11 cellular contexts compared by ENCODE assay signal in genomic region chr1:151990856-151991198, GRCh38. TPM values are rescaled to one million over a fixed set of nuclear protein-coding genes. Genes with fewer than 3 reads are reported as not detected.
A peak's percentile ranks its signal among the peaks of the same experiment; 100 is the strongest.
DNase-seq lines count a peak whose midpoint lies in the region; TF ChIP-seq lines count a peak whose summit lies in the region.
"Had no signal": no experiment of that assay in that cellular context is flagged by ENCODE, and none has a peak within 500 bp of the region (broad histone marks: within the 10 kb centered on the region; RNA-seq: fewer than 3 reads in every experiment).

No MANE protein-coding gene starts in this region.

- TF ChIP-seq POLR2A in sigmoid colon (IDR thresholded peaks at IDR 0.05) = no peak

- peak overlapping the region; percentile 81 to 98 (median 87) for H3K27ac ChIP-seq in sigmoid colon
- H3K27ac ChIP-seq: HL-60 had no signal

- no peak for TF ChIP-seq EP300 in sigmoid colon (IDR thresholded peaks at IDR 0.05)

- peak overlapping the region; percentile 97 for H3K4me3 ChIP-seq in epithelial cell of esophagus (ENCODE audit: low read length)
- no peak overlapping the region for H3K4me3 ChIP-seq in sigmoid colon

- H3K36me3 ChIP-seq in sigmoid colon = peaks cover 0 to 2% (median under 1%) of the 10 kb centered on the region in 4 donors

- peaks cover 0 to 74% (median 65%) of the 10 kb centered on the region in 4 donors for H3K4me1 ChIP-seq in sigmoid colon

- TF ChIP-seq CTCF in epithelial cell of esophagus (IDR thresholded peaks at IDR 0.05; ENCODE audit: insufficient read depth, low read depth, low read length, missing control alignments) = no peak
- TF ChIP-seq CTCF in sigmoid colon (IDR thresholded peaks at IDR 0.05) = no peak

- DNase-seq in NCI-H1417 (lab: John Stamatoyannopoulos, UW) = peak; percentile 43 to 72 (median 67)
- DNase-seq in NCI-H1417 treated with DMSO at 0.1 percent for 48 hours (lab: John Stamatoyannopoulos, UW) = no peak
- peak; percentile 64 for DNase-seq in NCI-H460 (ENCODE audit: extremely low read depth, low read depth)
- DNase-seq in epithelial cell of esophagus (ENCODE audit: low read depth) = peak; percentile 61
- peak; percentile 74 for DNase-seq in sigmoid colon
- DNase-seq in Kasumi-1 (lab: John Stamatoyannopoulos, UW) = no peak
- DNase-seq in RPMI8226 = no peak
- DNase-seq in activated CD4-positive, alpha-beta T cell treated with anti-CD3 and anti-CD28 coated beads for 1 hour = no peak
- DNase-seq: amygdala; stimulated activated CD4-positive, alpha-beta T cell treated with anti-CD3 and anti-CD28 coated beads, Interleukin-4, amount 100 ng/mL, for 4 hours had no signal

- intact Hi-C loops in sigmoid colon (cut with DNase I) = no loop called here

- no peaks in the 10 kb centered on the region for H3K9me3 ChIP-seq in sigmoid colon

- H3K27me3 ChIP-seq in sigmoid colon = no peaks in the 10 kb centered on the region

- WGBS in sigmoid colon, 2 donors = 10 to 31% methylated on average over 5 of the region's 5 CpGs

RNA-seq across cellular contexts. Expression of gene S100A10, which starts 2.8 kb away (rescaled TPM):
- total RNA-seq in NCI-H460 (2014; rRNA removed; shearing (Covaris generic)) = 373 and 385 TPM in 2 replicates
- 57.9 and 63.6 TPM in 2 replicates for polyA plus RNA-seq in NCI-H460 (2014; cell fraction: nucleus; rRNA removed)
- total RNA-seq in sigmoid colon = 10 to 100 TPM; 20.2 to 57.9 (median 43.0) TPM
- 1,000 to 10,000 TPM; 1,087 to 1,816 (median 1,723) TPM for polyA plus RNA-seq in sigmoid colon

RNA-seq across cellular contexts. Expression of gene S100A11, which starts 46.0 kb away (rescaled TPM):
- total RNA-seq in NCI-H460 (2014; rRNA removed; shearing (Covaris generic)) = 879 and 977 TPM in 2 replicates
- 216 and 287 TPM in 2 replicates for polyA plus RNA-seq in NCI-H460 (2014; cell fraction: nucleus; rRNA removed)
- 100 to 1,000 TPM in 3 of 4 donors, 10 to 100 TPM in 1; 92.6 to 156 (median 109) TPM for total RNA-seq in sigmoid colon
- polyA plus RNA-seq in sigmoid colon = 100 to 1,000 TPM; 371 to 633 (median 478) TPM

Comparison
In these comparisons a context has a peak if more than half of its experiments do, and no peak if none do; other contexts are left out.
1. DNase-seq: peak in NCI-H1417 (3 of 3), NCI-H460 (single experiment), epithelial cell of esophagus (single experiment) and sigmoid colon (single experiment); none in NCI-H1417 treated with DMSO at 0.1 percent for 48 hours (single experiment), Kasumi-1 (0 of 2), RPMI8226 (single experiment) and activated CD4-positive, alpha-beta T cell treated with anti-CD3 and anti-CD28 coated beads for 1 hour (single experiment).